Comparison of ENCODE assay signal across 3 cellular contexts in genomic region chr17:57465551-57465950, GRCh38.
A peak's percentile ranks its signal among the peaks of the same experiment; 100 is the strongest.
TF ChIP-seq lines count a peak whose summit lies in the region.

No MANE protein-coding gene starts in this region.

TF ChIP-seq in HEK293, 187 proteins besides CTCF, POLR2A, EP300 and RAD21 (continued from another document):
- peak; percentile 81 for TF ChIP-seq PRDM10 (tag by site-specific recombination; IDR thresholded peaks at IDR 0.05)
- TF ChIP-seq ZNF335 (tag by site-specific recombination; conservative IDR thresholded peaks at IDR 0.05), result no peak
- no peak for TF ChIP-seq ZNF768 (tag by site-specific recombination; IDR thresholded peaks at IDR 0.05)
- TF ChIP-seq ZNF341 (tag by site-specific recombination; IDR thresholded peaks at IDR 0.05; ENCODE audit: low read depth), result peak; percentile 17; the same call in 1 of the 2 replicates

TF ChIP-seq in GM12878, 131 proteins besides CTCF, POLR2A, EP300 and RAD21 (continued from another document):
- TF ChIP-seq MLLT1 (IDR thresholded peaks at IDR 0.05) (0 out of 2 replicates have a peak, but pooled peaks have one; percentile 31), SPI1 (IDR thresholded peaks at IDR 0.05; ENCODE audit: borderline replicate concordance, insufficient read depth, low read depth, low read length) (0 out of 2 replicates have a peak, but pooled peaks have one; percentile 1)

TF ChIP-seq in neural cell, 6 proteins besides CTCF, POLR2A, EP300 and RAD21 (continued from another document):
- TF ChIP-seq REST (IDR thresholded peaks at IDR 0.05; ENCODE audit: borderline replicate concordance) (no peak), SMC3 (conservative IDR thresholded peaks at IDR 0.05; ENCODE audit: poor library complexity) (no peak)
